Comparison of ENCODE assay signal across 9 cellular contexts in genomic region chr1:150516616-150517015, GRCh38. TPM values are rescaled to one million over a fixed set of nuclear protein-coding genes. Genes with fewer than 3 reads are reported as not detected.
DNase-seq lines count a peak whose midpoint lies in the region; ATAC-seq and TF ChIP-seq lines count a peak whose summit lies in the region.
"Had no signal": no experiment of that assay in that cellular context is flagged by ENCODE, and none has a peak within 500 bp of the region (broad histone marks: within the 10 kb centered on the region; RNA-seq: fewer than 3 reads in every experiment).

No MANE protein-coding gene starts in this region.

- H3K36me3 ChIP-seq in CD4-positive, alpha-beta memory T cell (ENCODE audit: insufficient read depth, low read length): no peaks in the 10 kb centered on the region
- H3K36me3 ChIP-seq in HUES6 (ENCODE audit: control insufficient read depth, insufficient read depth, low read length): peaks cover 6% of the 10 kb centered on the region; the same call in 1 of the 2 replicates
- H3K36me3 ChIP-seq in effector memory CD4-positive, alpha-beta T cell (ENCODE audit: control insufficient read depth, insufficient read depth, low read length): no peaks in the 10 kb centered on the region

- peaks cover 11% of the 10 kb centered on the region for H3K4me1 ChIP-seq in CD4-positive, alpha-beta memory T cell (ENCODE audit: insufficient read depth, low read length)
- peaks cover 4% of the 10 kb centered on the region for H3K4me1 ChIP-seq in HUES6 (ENCODE audit: control insufficient read depth, insufficient read depth, low read length)
- peaks cover 11% of the 10 kb centered on the region for H3K4me1 ChIP-seq in effector memory CD4-positive, alpha-beta T cell (ENCODE audit: control insufficient read depth, insufficient read depth, low read length, poor library complexity, severe bottlenecking)

- no peaks in the 10 kb centered on the region for H3K36me3 Mint-ChIP-seq in CD4-positive, alpha-beta memory T cell
- no peaks in the 10 kb centered on the region for H3K36me3 Mint-ChIP-seq in activated CD8-positive, alpha-beta T cell treated with anti-CD3 and anti-CD28 coated beads for 36 hours (ENCODE audit: low read depth)

- H3K4me3 ChIP-seq in CD4-positive, alpha-beta memory T cell (ENCODE audit: low read length in 2 of 2): peak overlapping the region in 1 of 2 donors; percentile 73
- H3K4me3 ChIP-seq in HUES6 (ENCODE audit: low read depth, low read length): peak overlapping the region; percentile 73
- no peak overlapping the region for H3K4me3 ChIP-seq in effector memory CD4-positive, alpha-beta T cell (ENCODE audit: insufficient read depth, low read depth, low read length, poor library complexity, severe bottlenecking)

- peak overlapping the region; percentile 65 for H3K9ac ChIP-seq in HUES6 (ENCODE audit: low read length)

- H3K4me3 Mint-ChIP-seq in CD4-positive, alpha-beta memory T cell: peak overlapping the region; percentile 83 to 94 (median 92)
- peak overlapping the region; percentile 92 for H3K4me3 Mint-ChIP-seq in activated CD8-positive, alpha-beta T cell treated with anti-CD3 and anti-CD28 coated beads for 36 hours

- H3K27me3 ChIP-seq in CD4-positive, alpha-beta memory T cell (ENCODE audit: insufficient read depth, low read length): no peaks in the 10 kb centered on the region
- H3K27me3 ChIP-seq in HUES6 (ENCODE audit: control insufficient read depth, insufficient read depth, low read length): no peaks in the 10 kb centered on the region
- no peaks in the 10 kb centered on the region for H3K27me3 ChIP-seq in effector memory CD4-positive, alpha-beta T cell (replicated peaks; ENCODE audit: control insufficient read depth, insufficient read depth, low read length, poor library complexity, severe bottlenecking)

- no peak overlapping the region for H3K27ac ChIP-seq in CD4-positive, alpha-beta memory T cell (ENCODE audit: low read depth, low read length)
- no peak overlapping the region for H3K27ac ChIP-seq in HUES6 (ENCODE audit: low read depth, low read length)
- no peak overlapping the region for H3K27ac ChIP-seq in effector memory CD4-positive, alpha-beta T cell (ENCODE audit: insufficient read depth, low read length, poor library complexity, severe bottlenecking)

- H3K9me3 Mint-ChIP-seq in CD4-positive, alpha-beta memory T cell: no peaks in the 10 kb centered on the region
- no peaks in the 10 kb centered on the region for H3K9me3 Mint-ChIP-seq in activated CD8-positive, alpha-beta T cell treated with anti-CD3 and anti-CD28 coated beads for 36 hours

- no peak for ATAC-seq in activated CD8-positive, alpha-beta T cell treated with anti-CD3 and anti-CD28 coated beads for 36 hours
- ATAC-seq in left colon: peak; percentile 35
- no peak for ATAC-seq in GM21360 (IDR thresholded peaks at IDR 0.05; ENCODE audit: unreplicated experiment)
- no peak for ATAC-seq in HG02852 (IDR thresholded peaks at IDR 0.05; ENCODE audit: unreplicated experiment)

- POLR2A ChIA-PET in CD4-positive, alpha-beta memory T cell (lab: Charles Lee; ENCODE audit: partially characterized antibody): interaction anchor here (0.7 to 2.6 kb wide), 10 partner anchors 11 to 257 kb away, joined by 3 to 31 read pairs (median 4); partner anchors contain the start of genes RPRD2 and TARS2
- POLR2A ChIA-PET in activated CD8-positive, alpha-beta T cell treated with anti-CD3 and anti-CD28 coated beads for 36 hours (lab: Charles Lee): interaction anchor here (0.7 kb wide), 1 partner anchor 20 kb away, joined by 3 read pairs; no protein-coding TSS in a partner anchor

- no peaks in the 10 kb centered on the region for H3K9me3 ChIP-seq in CD4-positive, alpha-beta memory T cell (ENCODE audit: control insufficient read depth in 1 of 2, low read length in 2 of 2)
- H3K9me3 ChIP-seq in HUES6 (ENCODE audit: control insufficient read depth, insufficient read depth, low read depth, low read length): no peaks in the 10 kb centered on the region
- no peaks in the 10 kb centered on the region for H3K9me3 ChIP-seq in effector memory CD4-positive, alpha-beta T cell (ENCODE audit: control insufficient read depth, low read length)

- DNase-seq in CD4-positive, alpha-beta memory T cell: no peak
- peak; percentile 14 for DNase-seq in activated CD8-positive, alpha-beta T cell treated with anti-CD3 and anti-CD28 coated beads for 36 hours
- no peak for DNase-seq in left colon
- DNase-seq in stimulated activated CD4-positive, alpha-beta T cell treated with anti-CD3 and anti-CD28 coated beads, Interleukin-1b, Interleukin-23, amount 100 ng/mL, for 48 hours: no peak
- no peak for DNase-seq in effector memory CD4-positive, alpha-beta T cell

- CTCF ChIA-PET in CD4-positive, alpha-beta memory T cell (lab: Charles Lee; ENCODE audit: partially characterized antibody): interaction anchor here (1.6 to 3.1 kb wide), 8 partner anchors 8 to 261 kb away, joined by 3 to 18 read pairs (median 7); partner anchors contain the start of gene ECM1
- CTCF ChIA-PET in activated CD8-positive, alpha-beta T cell treated with anti-CD3 and anti-CD28 coated beads for 36 hours (lab: Charles Lee): interaction anchor here (0.8 to 5.5 kb wide), 12 partner anchors 15 to 261 kb away, joined by 3 to 30 read pairs (median 4); no protein-coding TSS in a partner anchor

- intact Hi-C loops in CD4-positive, alpha-beta memory T cell (cut with micrococcal nuclease): loop anchor here (5.0 kb wide), 1 partner anchor 54 kb away; no protein-coding TSS in a partner anchor
- intact Hi-C loops in activated CD8-positive, alpha-beta T cell treated with anti-CD3 and anti-CD28 coated beads for 36 hours (cut with micrococcal nuclease): loop anchor here (10.0 kb wide), 1 partner anchor 52 kb away; no protein-coding TSS in a partner anchor
- intact Hi-C loops in left colon (cut with DNase I, micrococcal nuclease): no loop called here

- H3K27me3 Mint-ChIP-seq in CD4-positive, alpha-beta memory T cell: no peaks in the 10 kb centered on the region
- H3K27me3 Mint-ChIP-seq in activated CD8-positive, alpha-beta T cell treated with anti-CD3 and anti-CD28 coated beads for 36 hours: no peaks in the 10 kb centered on the region

- peaks cover 8 to 16% (median 9%) of the 10 kb centered on the region in 4 donors for H3K4me1 Mint-ChIP-seq in CD4-positive, alpha-beta memory T cell
- peaks cover 12% of the 10 kb centered on the region for H3K4me1 Mint-ChIP-seq in activated CD8-positive, alpha-beta T cell treated with anti-CD3 and anti-CD28 coated beads for 36 hours (ENCODE audit: low read depth)

- H3K27ac Mint-ChIP-seq in CD4-positive, alpha-beta memory T cell: peak overlapping the region in 5 of 7 donors; percentile 32 to 77 (median 48)
- no peak overlapping the region for H3K27ac Mint-ChIP-seq in activated CD8-positive, alpha-beta T cell treated with anti-CD3 and anti-CD28 coated beads for 36 hours

- peak; percentile 30 for TF ChIP-seq CTCF in activated CD8-positive, alpha-beta T cell treated with anti-CD3 and anti-CD28 coated beads for 36 hours (IDR thresholded peaks at IDR 0.05)

RNA-seq across cellular contexts. Expression of gene FALEC, which starts 1.1 kb away (rescaled TPM):
- total RNA-seq in CD4-positive, alpha-beta memory T cell: under 1 TPM in 1 of 2 experiments, not detected in 1; 0.64 TPM
- polyA plus RNA-seq in CD4-positive, alpha-beta memory T cell: 1 to 10 TPM in 1 of 2 donors, not detected in 1; 1.1 TPM
- not detected for total RNA-seq in activated CD8-positive, alpha-beta T cell treated with anti-CD3 and anti-CD28 coated beads for 36 hours
- not detected for total RNA-seq in left colon
- total RNA-seq: lung microvascular endothelial cell had no signal

RNA-seq across cellular contexts. Expression of gene ECM1, which starts 8.7 kb away (rescaled TPM):
- 1 to 10 TPM; 1.9 to 2.0 TPM for total RNA-seq in CD4-positive, alpha-beta memory T cell
- polyA plus RNA-seq in CD4-positive, alpha-beta memory T cell: not detected
- total RNA-seq in activated CD8-positive, alpha-beta T cell treated with anti-CD3 and anti-CD28 coated beads for 36 hours: under 1 TPM; 0.74 to 0.81 TPM
- 1 to 10 TPM; 6.3 to 9.1 TPM for total RNA-seq in left colon

RNA-seq across cellular contexts. Expression of gene TARS2, which starts 29.4 kb away (rescaled TPM):
- total RNA-seq in CD4-positive, alpha-beta memory T cell: 10 to 100 TPM; 32.3 to 35.4 TPM
- polyA plus RNA-seq in CD4-positive, alpha-beta memory T cell: 10 to 100 TPM; 23.5 to 26.4 TPM
- 10 to 100 TPM; 43.3 to 44.5 TPM for total RNA-seq in activated CD8-positive, alpha-beta T cell treated with anti-CD3 and anti-CD28 coated beads for 36 hours
- total RNA-seq in left colon: 10 to 100 TPM; 15.6 to 22.0 TPM

RNA-seq across cellular contexts. Expression of gene ADAMTSL4, which starts 32.6 kb away (rescaled TPM):
- total RNA-seq in CD4-positive, alpha-beta memory T cell: under 1 TPM; 0.23 to 0.33 TPM
- under 1 TPM in 1 of 2 donors, not detected in 1; 0.24 TPM for polyA plus RNA-seq in CD4-positive, alpha-beta memory T cell
- under 1 TPM; 0.11 to 0.20 TPM for total RNA-seq in activated CD8-positive, alpha-beta T cell treated with anti-CD3 and anti-CD28 coated beads for 36 hours
- total RNA-seq in left colon: 1 to 10 TPM; 6.9 to 9.5 TPM

Comparison
In these comparisons a context has a peak if more than half of its experiments do, and no peak if none do; other contexts are left out.
1. intact Hi-C loops: an anchor here in CD4-positive, alpha-beta memory T cell (5.0 kb wide) and activated CD8-positive, alpha-beta T cell treated with anti-CD3 and anti-CD28 coated beads for 36 hours (10.0 kb wide); none called in left colon.